ENCODE assay signal across 1 cellular context in the genomic region with DNA sequence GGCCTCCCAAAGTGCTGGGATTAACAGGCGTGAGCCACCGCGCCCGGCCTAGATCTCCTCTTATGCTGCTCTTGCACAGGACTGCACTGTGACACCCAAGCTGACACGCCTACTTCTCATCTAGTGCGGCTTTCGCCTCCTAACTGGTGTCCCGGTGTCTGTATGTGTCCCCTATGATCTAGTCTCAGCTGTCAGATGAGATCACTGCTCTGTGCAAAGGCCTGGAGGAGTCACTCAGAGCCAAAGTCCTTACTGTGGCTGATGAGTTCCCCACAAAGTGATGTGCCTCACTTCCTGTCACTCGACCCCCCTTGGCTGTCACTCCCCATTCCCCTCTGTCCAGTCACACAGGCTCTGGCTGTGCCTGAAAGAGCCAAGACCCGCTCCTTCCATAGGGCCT.
TF ChIP-seq lines count a peak whose summit lies in the region.

No MANE protein-coding gene starts in this region.

TF ChIP-seq in K562, 482 proteins besides CTCF, POLR2A, EP300 and RAD21:
- TF ChIP-seq KHSRP (IDR thresholded peaks at IDR 0.05) (no peak), NFIC (IDR thresholded peaks at IDR 0.05) (no peak), ETV5 (CRISPR knock-in tag; IDR thresholded peaks at IDR 0.05; ENCODE audit: low read depth) (no peak), PTTG1 (tag; IDR thresholded peaks at IDR 0.05; ENCODE audit: low read depth) (no peak)
- TF ChIP-seq, protein P1, sequence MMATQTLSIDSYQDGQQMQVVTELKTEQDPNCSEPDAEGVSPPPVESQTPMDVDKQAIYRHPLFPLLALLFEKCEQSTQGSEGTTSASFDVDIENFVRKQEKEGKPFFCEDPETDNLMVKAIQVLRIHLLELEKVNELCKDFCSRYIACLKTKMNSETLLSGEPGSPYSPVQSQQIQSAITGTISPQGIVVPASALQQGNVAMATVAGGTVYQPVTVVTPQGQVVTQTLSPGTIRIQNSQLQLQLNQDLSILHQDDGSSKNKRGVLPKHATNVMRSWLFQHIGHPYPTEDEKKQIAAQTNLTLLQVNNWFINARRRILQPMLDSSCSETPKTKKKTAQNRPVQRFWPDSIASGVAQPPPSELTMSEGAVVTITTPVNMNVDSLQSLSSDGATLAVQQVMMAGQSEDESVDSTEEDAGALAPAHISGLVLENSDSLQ (IDR thresholded peaks at IDR 0.05): 0 out of 2 replicates have a peak, but pooled peaks have one; percentile 19
